ENCODE assay signal across 8 cellular contexts in the genomic region with DNA sequence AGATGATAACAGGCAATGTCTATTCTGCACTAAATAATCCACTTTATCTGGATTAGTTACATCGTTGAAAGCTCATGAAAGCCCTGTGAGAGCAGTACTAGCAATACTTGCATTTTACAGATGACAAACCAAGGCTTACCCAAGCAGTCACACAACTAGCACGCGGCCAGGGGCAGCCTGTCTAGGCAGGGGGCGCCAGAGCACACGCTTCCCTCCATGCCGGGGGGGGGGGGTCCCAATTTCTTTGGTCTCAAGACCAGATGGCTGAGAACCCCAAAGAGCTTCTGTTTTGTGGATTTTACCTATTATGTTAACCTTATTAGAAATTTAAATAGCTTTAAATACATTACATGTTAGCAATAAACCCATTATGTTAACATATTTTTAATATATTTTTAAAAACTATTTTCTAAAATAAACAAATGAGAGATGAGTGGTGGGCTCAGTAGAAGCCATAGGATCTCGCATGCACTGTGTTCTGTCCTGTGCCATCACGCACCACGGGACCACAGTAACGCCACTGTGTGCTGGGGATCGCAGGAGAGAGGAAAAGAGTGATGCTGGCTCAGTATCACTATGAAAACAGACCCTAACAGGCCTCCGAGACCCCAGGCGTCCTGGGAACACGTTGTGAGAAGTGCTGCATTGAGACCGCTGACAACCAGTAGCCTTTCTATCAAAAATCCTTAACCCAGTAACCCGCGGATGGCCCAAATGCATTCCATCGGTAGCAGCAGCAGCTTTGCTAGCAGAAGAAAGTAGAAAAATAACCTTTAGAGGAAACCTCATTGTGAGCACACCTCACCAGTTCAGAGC. TPM values are rescaled to one million over a fixed set of nuclear protein-coding genes. Genes with fewer than 3 reads are reported as not detected.
DNase-seq lines count a peak whose midpoint lies in the region; ATAC-seq and TF ChIP-seq lines count a peak whose summit lies in the region.

No MANE protein-coding gene starts in this region.

- no peak overlapping the region for H3K27ac ChIP-seq in sigmoid colon

- intact Hi-C loops in activated B cell treated with CpG ODN at 0.5 μM for 24 hours (cut with micrococcal nuclease): loop anchor here (1.0 to 2.0 kb wide), 5 partner anchors 13 to 87 kb away; a partner anchor contains a TSS
- intact Hi-C loops in sigmoid colon (cut with DNase I): no loop called here

- H3K27ac Mint-ChIP-seq in activated B cell treated with CpG ODN at 0.5 μM for 24 hours (no peak overlapping the region), naive B cell (no peak overlapping the region)

- TF ChIP-seq EP300 in sigmoid colon (IDR thresholded peaks at IDR 0.05): no peak

- CTCF ChIA-PET in activated B cell treated with CpG ODN at 0.5 μM for 24 hours (lab: Charles Lee): interaction anchor here (0.6 to 6.7 kb wide), 20 partner anchors 10 to 199 kb away, joined by 3 to 131 read pairs (median 3); no protein-coding TSS in a partner anchor

- no peak for TF ChIP-seq POLR2A in sigmoid colon (IDR thresholded peaks at IDR 0.05)

- peaks cover 0 to 4% (median 2%) of the 10 kb centered on the region in 4 donors for H3K4me1 ChIP-seq in sigmoid colon

- ATAC-seq in GM21737 (IDR thresholded peaks at IDR 0.05; ENCODE audit: unreplicated experiment) (peak; percentile 77), activated B cell treated with CpG ODN at 0.5 μM for 24 hours (ENCODE audit: low read depth) (peak; percentile 88), naive B cell (ENCODE audit: low read depth in 2 of 2) (peak; percentile 78 to 87)

- H3K36me3 Mint-ChIP-seq in activated B cell treated with CpG ODN at 0.5 μM for 24 hours (ENCODE audit: low read depth): peaks cover 2% of the 10 kb centered on the region
- H3K36me3 Mint-ChIP-seq in naive B cell: peaks cover 0 to under 1% of the 10 kb centered on the region in 2 donors

- H3K36me3 ChIP-seq in MG63 (no peaks in the 10 kb centered on the region), sigmoid colon (no peaks in the 10 kb centered on the region)

- H3K9me3 ChIP-seq in MG63: no peaks in the 10 kb centered on the region
- H3K9me3 ChIP-seq in sigmoid colon: no peaks in the 10 kb centered on the region

- DNase-seq in GM04504 (ENCODE audit: low read depth) (peak; percentile 3), MG63 (peak; percentile 38), activated B cell treated with CpG ODN at 0.5 μM for 24 hours (no peak), epithelial cell of esophagus (ENCODE audit: low read depth) (peak; percentile 55), naive B cell (peak; percentile 46), NCI-H2107 (lab: John Stamatoyannopoulos, UW) (no peak), sigmoid colon (no peak)

- H3K9me3 Mint-ChIP-seq in activated B cell treated with CpG ODN at 0.5 μM for 24 hours: no peaks in the 10 kb centered on the region
- H3K9me3 Mint-ChIP-seq in naive B cell: no peaks in the 10 kb centered on the region

- H3K4me3 Mint-ChIP-seq in activated B cell treated with CpG ODN at 0.5 μM for 24 hours (no peak overlapping the region), naive B cell (no peak overlapping the region)

- POLR2A ChIA-PET in activated B cell treated with CpG ODN at 0.5 μM for 24 hours (lab: Charles Lee): interaction anchor here (0.6 to 1.3 kb wide), 5 partner anchors 22 to 117 kb away, joined by 3 to 5 read pairs (median 4); a partner anchor contains a TSS

- TF ChIP-seq CTCF in activated B cell treated with CpG ODN at 0.5 μM for 24 hours (IDR thresholded peaks at IDR 0.05): no peak
- TF ChIP-seq CTCF in epithelial cell of esophagus (IDR thresholded peaks at IDR 0.05; ENCODE audit: insufficient read depth, low read depth, low read length, missing control alignments): peak; percentile 60
- TF ChIP-seq CTCF in sigmoid colon (IDR thresholded peaks at IDR 0.05): peak in 2 of 4 experiments; percentile 19 to 39

- no peak overlapping the region for H3K4me3 ChIP-seq in MG63
- no peak overlapping the region for H3K4me3 ChIP-seq in epithelial cell of esophagus (ENCODE audit: low read length)
- no peak overlapping the region for H3K4me3 ChIP-seq in sigmoid colon

- H3K27me3 ChIP-seq in MG63 (no peaks in the 10 kb centered on the region), sigmoid colon (peaks cover 6 to 13% (median 8%) of the 10 kb centered on the region in 3 donors)

- peaks cover 6% of the 10 kb centered on the region for H3K4me1 Mint-ChIP-seq in activated B cell treated with CpG ODN at 0.5 μM for 24 hours
- peaks cover under 1 to 4% (median 4%) of the 10 kb centered on the region in 3 donors for H3K4me1 Mint-ChIP-seq in naive B cell

- H3K27me3 Mint-ChIP-seq in activated B cell treated with CpG ODN at 0.5 μM for 24 hours (peaks cover 17% of the 10 kb centered on the region), naive B cell (peaks cover 10 to 17% (median 13%) of the 10 kb centered on the region in 3 donors)

- WGBS in sigmoid colon, 2 donors: 48 to 56% methylated on average over 18 of the region's 18 CpGs

RNA-seq across cellular contexts. Expression of a gene that starts 5.3 kb away (rescaled TPM):
- 0.05 and 1.3 TPM in 2 replicates for total RNA-seq in MG63 (2014; rRNA removed; shearing (Covaris generic); ENCODE audit: low replicate concordance)
- total RNA-seq in activated B cell treated with CpG ODN at 0.5 μM for 24 hours: 0.10 TPM in 1 of 2 replicates, not detected in the other
- not detected for polyA plus RNA-seq in naive B cell (ENCODE audit: low read depth in 6 of 6)
- total RNA-seq in sigmoid colon: under 1 TPM in 1 of 4 donors, not detected in 3; 0.41 TPM
- under 1 TPM in 1 of 3 donors, not detected in 2; 0.06 TPM for polyA plus RNA-seq in sigmoid colon

RNA-seq across cellular contexts. Expression of a gene that starts 28.9 kb away (rescaled TPM):
- total RNA-seq in MG63 (2014; rRNA removed; shearing (Covaris generic); ENCODE audit: low replicate concordance): 22.6 and 28.8 TPM in 2 replicates
- total RNA-seq in activated B cell treated with CpG ODN at 0.5 μM for 24 hours (44.6 and 49.5 TPM in 2 replicates), sigmoid colon (10 to 100 TPM; 26.0 to 46.2 (median 37.6) TPM)
- polyA plus RNA-seq in naive B cell (ENCODE audit: low read depth in 6 of 6) (100 to 1,000 TPM in 5 of 6 donors, 10 to 100 TPM in 1; 95.5 to 172 (median 109) TPM), sigmoid colon (10 to 100 TPM; 49.2 to 92.8 (median 58.3) TPM)

Comparison
In these comparisons a context has a peak if more than half of its experiments do, and no peak if none do; other contexts are left out.
1. DNase-seq: peak in GM04504 (single experiment), MG63 (single experiment), epithelial cell of esophagus (single experiment) and naive B cell (single experiment); none in activated B cell treated with CpG ODN at 0.5 μM for 24 hours (single experiment), NCI-H2107 (single experiment) and sigmoid colon (single experiment).
2. Peak in every context shown above with its lines, with median percentiles within 50 percentile points of each other: ATAC-seq.